ENCODE assay signal across 8 cellular contexts in genomic region chr12:106138279-106138645, GRCh38. TPM values are rescaled to one million over a fixed set of nuclear protein-coding genes. Genes with fewer than 3 reads are reported as not detected.
A peak's percentile ranks its signal among the peaks of the same experiment; 100 is the strongest.
DNase-seq lines count a peak whose midpoint lies in the region; ATAC-seq and TF ChIP-seq lines count a peak whose summit lies in the region.

No MANE protein-coding gene starts in this region.

- no peak for TF ChIP-seq EP300 in suprapubic skin (IDR thresholded peaks at IDR 0.05)

- H3K4me3 Mint-ChIP-seq in activated CD8-positive, alpha-beta T cell treated with anti-CD3 and anti-CD28 coated beads for 36 hours: peak overlapping the region; percentile 33
- H3K4me3 Mint-ChIP-seq in activated CD8-positive, alpha-beta T cell treated with anti-CD3 and anti-CD28 coated beads, Interleukin-2, amount 10 ng/mL, durations not matched to agents 7 days and 5 days: no peak overlapping the region
- H3K4me3 Mint-ChIP-seq in activated naive CD8-positive, alpha-beta T cell treated with anti-CD3 and anti-CD28 coated beads, Interleukin-2, amount 10 ng/mL, durations not matched to agents 7 days and 5 days: peak overlapping the region; percentile 42
- peak overlapping the region; percentile 70 to 86 (median 78) for H3K4me3 Mint-ChIP-seq in immature natural killer cell

- CTCF ChIA-PET in activated CD8-positive, alpha-beta T cell treated with anti-CD3 and anti-CD28 coated beads for 36 hours (lab: Charles Lee): interaction anchor here (2.6 to 5.4 kb wide), 3 partner anchors 12 to 718 kb away, joined by 10 to 54 read pairs (median 40); no protein-coding TSS in a partner anchor
- CTCF ChIA-PET in activated CD8-positive, alpha-beta T cell treated with anti-CD3 and anti-CD28 coated beads, Interleukin-2, amount 10 ng/mL, durations not matched to agents 7 days and 5 days (lab: Charles Lee): interaction anchor here (0.9 kb wide), 1 partner anchor 718 kb away, joined by 3 read pairs; no protein-coding TSS in a partner anchor

- H3K27ac ChIP-seq in suprapubic skin: peak overlapping the region; percentile 99

- ATAC-seq in activated CD8-positive, alpha-beta T cell treated with anti-CD3 and anti-CD28 coated beads for 36 hours: no peak
- ATAC-seq in activated CD8-positive, alpha-beta T cell treated with anti-CD3 and anti-CD28 coated beads, Interleukin-2, amount 10 ng/mL, durations not matched to agents 7 days and 5 days: no peak
- ATAC-seq in activated naive CD8-positive, alpha-beta T cell treated with anti-CD3 and anti-CD28 coated beads, Interleukin-2, amount 10 ng/mL, durations not matched to agents 7 days and 5 days (ENCODE audit: low read depth): no peak
- ATAC-seq in HG03280 (IDR thresholded peaks at IDR 0.05; ENCODE audit: unreplicated experiment): no peak

- H3K4me3 ChIP-seq in suprapubic skin: peak overlapping the region; percentile 90

- H3K27ac Mint-ChIP-seq in activated CD8-positive, alpha-beta T cell treated with anti-CD3 and anti-CD28 coated beads for 36 hours: no peak overlapping the region
- no peak overlapping the region for H3K27ac Mint-ChIP-seq in activated CD8-positive, alpha-beta T cell treated with anti-CD3 and anti-CD28 coated beads, Interleukin-2, amount 10 ng/mL, durations not matched to agents 7 days and 5 days
- H3K27ac Mint-ChIP-seq in activated naive CD8-positive, alpha-beta T cell treated with anti-CD3 and anti-CD28 coated beads, Interleukin-2, amount 10 ng/mL, durations not matched to agents 7 days and 5 days: no peak overlapping the region
- H3K27ac Mint-ChIP-seq in immature natural killer cell: peak overlapping the region in 1 of 6 donors; percentile 47

- H3K27me3 ChIP-seq in suprapubic skin: peaks cover 2% of the 10 kb centered on the region

- H3K9me3 Mint-ChIP-seq in activated CD8-positive, alpha-beta T cell treated with anti-CD3 and anti-CD28 coated beads for 36 hours: no peaks in the 10 kb centered on the region
- no peaks in the 10 kb centered on the region for H3K9me3 Mint-ChIP-seq in activated CD8-positive, alpha-beta T cell treated with anti-CD3 and anti-CD28 coated beads, Interleukin-2, amount 10 ng/mL, durations not matched to agents 7 days and 5 days (ENCODE audit: insufficient read depth)
- H3K9me3 Mint-ChIP-seq in activated naive CD8-positive, alpha-beta T cell treated with anti-CD3 and anti-CD28 coated beads, Interleukin-2, amount 10 ng/mL, durations not matched to agents 7 days and 5 days: no peaks in the 10 kb centered on the region
- H3K9me3 Mint-ChIP-seq in immature natural killer cell: no peaks in the 10 kb centered on the region

- POLR2A ChIA-PET in activated CD8-positive, alpha-beta T cell treated with anti-CD3 and anti-CD28 coated beads for 36 hours (lab: Charles Lee): no interaction called here
- POLR2A ChIA-PET in activated CD8-positive, alpha-beta T cell treated with anti-CD3 and anti-CD28 coated beads, Interleukin-2, amount 10 ng/mL, durations not matched to agents 7 days and 5 days (lab: Charles Lee): no interaction called here
- POLR2A ChIA-PET in activated naive CD8-positive, alpha-beta T cell treated with anti-CD3 and anti-CD28 coated beads, Interleukin-2, amount 10 ng/mL, durations not matched to agents 7 days and 5 days (lab: Charles Lee): no interaction called here

- intact Hi-C loops in activated CD8-positive, alpha-beta T cell treated with anti-CD3 and anti-CD28 coated beads for 36 hours (cut with micrococcal nuclease): no loop called here

- H3K4me1 Mint-ChIP-seq in activated CD8-positive, alpha-beta T cell treated with anti-CD3 and anti-CD28 coated beads for 36 hours (ENCODE audit: low read depth): peaks cover 9% of the 10 kb centered on the region
- H3K4me1 Mint-ChIP-seq in activated CD8-positive, alpha-beta T cell treated with anti-CD3 and anti-CD28 coated beads, Interleukin-2, amount 10 ng/mL, durations not matched to agents 7 days and 5 days (ENCODE audit: low read depth): no peaks in the 10 kb centered on the region
- H3K4me1 Mint-ChIP-seq in activated naive CD8-positive, alpha-beta T cell treated with anti-CD3 and anti-CD28 coated beads, Interleukin-2, amount 10 ng/mL, durations not matched to agents 7 days and 5 days: peaks cover 4% of the 10 kb centered on the region
- H3K4me1 Mint-ChIP-seq in immature natural killer cell: peaks cover 30 to 34% of the 10 kb centered on the region in 2 donors

- H3K4me1 ChIP-seq in suprapubic skin: peaks cover 73% of the 10 kb centered on the region

- no peak for TF ChIP-seq POLR2A in suprapubic skin (IDR thresholded peaks at IDR 0.05)

- H3K27me3 Mint-ChIP-seq in activated CD8-positive, alpha-beta T cell treated with anti-CD3 and anti-CD28 coated beads for 36 hours: peaks cover 58% of the 10 kb centered on the region
- H3K27me3 Mint-ChIP-seq in activated CD8-positive, alpha-beta T cell treated with anti-CD3 and anti-CD28 coated beads, Interleukin-2, amount 10 ng/mL, durations not matched to agents 7 days and 5 days (ENCODE audit: low read depth): peaks cover 58% of the 10 kb centered on the region
- H3K27me3 Mint-ChIP-seq in activated naive CD8-positive, alpha-beta T cell treated with anti-CD3 and anti-CD28 coated beads, Interleukin-2, amount 10 ng/mL, durations not matched to agents 7 days and 5 days: peaks cover 67% of the 10 kb centered on the region
- peaks cover 12 to 24% (median 20%) of the 10 kb centered on the region in 3 donors for H3K27me3 Mint-ChIP-seq in immature natural killer cell (ENCODE audit: low read depth in 3 of 3)

- H3K36me3 ChIP-seq in suprapubic skin: no peaks in the 10 kb centered on the region

- H3K9me3 ChIP-seq in suprapubic skin: no peaks in the 10 kb centered on the region

- TF ChIP-seq CTCF in activated CD8-positive, alpha-beta T cell treated with anti-CD3 and anti-CD28 coated beads for 36 hours (IDR thresholded peaks at IDR 0.05): no peak
- no peak for TF ChIP-seq CTCF in suprapubic skin (IDR thresholded peaks at IDR 0.05)

- H3K36me3 Mint-ChIP-seq in activated CD8-positive, alpha-beta T cell treated with anti-CD3 and anti-CD28 coated beads for 36 hours (ENCODE audit: low read depth): no peaks in the 10 kb centered on the region
- H3K36me3 Mint-ChIP-seq in activated CD8-positive, alpha-beta T cell treated with anti-CD3 and anti-CD28 coated beads, Interleukin-2, amount 10 ng/mL, durations not matched to agents 7 days and 5 days (ENCODE audit: low read depth): no peaks in the 10 kb centered on the region
- no peaks in the 10 kb centered on the region for H3K36me3 Mint-ChIP-seq in activated naive CD8-positive, alpha-beta T cell treated with anti-CD3 and anti-CD28 coated beads, Interleukin-2, amount 10 ng/mL, durations not matched to agents 7 days and 5 days
- no peaks in the 10 kb centered on the region for H3K36me3 Mint-ChIP-seq in immature natural killer cell

- DNase-seq in activated CD8-positive, alpha-beta T cell treated with anti-CD3 and anti-CD28 coated beads for 36 hours: peak; percentile 14
- DNase-seq in activated CD8-positive, alpha-beta T cell treated with anti-CD3 and anti-CD28 coated beads, Interleukin-2, amount 10 ng/mL, durations not matched to agents 7 days and 5 days: no peak
- DNase-seq in activated naive CD8-positive, alpha-beta T cell treated with anti-CD3 and anti-CD28 coated beads, Interleukin-2, amount 10 ng/mL, durations not matched to agents 7 days and 5 days: peak; percentile 32
- DNase-seq in immature natural killer cell: peak in 1 of 3 donors; percentile 10
- no peak for DNase-seq in suprapubic skin (ENCODE audit: low spot score in 2 of 2)
- no peak for DNase-seq in AML-193 (lab: John Stamatoyannopoulos, UW)
- no peak for DNase-seq in GF-D8 (lab: John Stamatoyannopoulos, UW)

- WGBS in suprapubic skin: 0% methylated on average over 14 of the region's 31 CpGs

RNA-seq across cellular contexts. Expression of gene NUAK1, which starts 0.5 kb away (rescaled TPM):
- total RNA-seq in activated CD8-positive, alpha-beta T cell treated with anti-CD3 and anti-CD28 coated beads for 36 hours: not detected
- total RNA-seq in activated CD8-positive, alpha-beta T cell treated with anti-CD3 and anti-CD28 coated beads, Interleukin-2, amount 10 ng/mL, durations not matched to agents 7 days and 5 days: not detected
- not detected for total RNA-seq in activated naive CD8-positive, alpha-beta T cell treated with anti-CD3 and anti-CD28 coated beads, Interleukin-2, amount 10 ng/mL, durations not matched to agents 7 days and 5 days
- 1 to 10 TPM in 1 of 3 donors, under 1 TPM in 2; 0.02 to 2.7 (median 0.68) TPM for polyA plus RNA-seq in immature natural killer cell
- total RNA-seq in suprapubic skin: 10 to 100 TPM; 22.6 to 44.3 (median 38.4) TPM

Comparison
In these comparisons a context has a peak if more than half of its experiments do, and no peak if none do; other contexts are left out.
1. DNase-seq: peak in activated CD8-positive, alpha-beta T cell treated with anti-CD3 and anti-CD28 coated beads for 36 hours (single experiment) and activated naive CD8-positive, alpha-beta T cell treated with anti-CD3 and anti-CD28 coated beads, Interleukin-2, amount 10 ng/mL, durations not matched to agents 7 days and 5 days (single experiment); none in activated CD8-positive, alpha-beta T cell treated with anti-CD3 and anti-CD28 coated beads, Interleukin-2, amount 10 ng/mL, durations not matched to agents 7 days and 5 days (single experiment), suprapubic skin (0 of 2), AML-193 (0 of 2) and GF-D8 (single experiment).
2. RNA of gene NUAK1, which starts 0.5 kb away (total RNA-seq): 22.6 to 44.3 TPM in suprapubic skin; not detected in activated CD8-positive, alpha-beta T cell treated with anti-CD3 and anti-CD28 coated beads for 36 hours, not detected in activated CD8-positive, alpha-beta T cell treated with anti-CD3 and anti-CD28 coated beads, Interleukin-2, amount 10 ng/mL, durations not matched to agents 7 days and 5 days and not detected in activated naive CD8-positive, alpha-beta T cell treated with anti-CD3 and anti-CD28 coated beads, Interleukin-2, amount 10 ng/mL, durations not matched to agents 7 days and 5 days; every median in the first group is over 10 times any median in the second.